Comparison of ENCODE assay signal across 11 cellular contexts in the genomic region with DNA sequence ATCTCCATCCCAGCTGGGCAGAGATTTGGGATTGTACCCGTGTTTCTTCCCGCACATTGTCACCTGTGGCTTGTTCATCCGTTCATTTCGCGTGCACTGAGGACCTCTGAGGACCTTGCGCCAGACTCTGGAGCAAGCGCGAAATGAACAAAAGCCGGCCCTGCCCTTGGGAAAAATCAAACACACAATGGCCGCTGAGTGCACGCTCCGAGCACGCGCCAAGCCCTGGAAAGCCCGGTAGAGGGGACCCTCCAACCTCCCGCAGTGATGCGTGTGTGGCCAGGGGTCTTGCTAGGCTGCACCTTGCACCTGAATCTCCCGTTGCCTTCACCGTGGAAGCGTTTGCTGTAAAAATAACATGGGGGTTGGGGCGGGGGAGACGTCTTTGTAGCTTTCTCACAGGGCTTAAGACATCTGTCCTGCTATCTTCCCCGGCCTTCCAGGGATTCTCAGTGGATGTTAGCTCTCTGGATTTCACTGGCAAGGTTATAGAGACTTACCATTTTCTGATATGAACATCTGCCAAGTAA. TPM values are rescaled to one million over a fixed set of nuclear protein-coding genes. Genes with fewer than 3 reads are reported as not detected.
DNase-seq lines count a peak whose midpoint lies in the region; ATAC-seq, FAIRE-seq and TF ChIP-seq lines count a peak whose summit lies in the region.
"Had no signal": no experiment of that assay in that cellular context is flagged by ENCODE, and none has a peak within 500 bp of the region (broad histone marks: within the 10 kb centered on the region; RNA-seq: fewer than 3 reads in every experiment).

No MANE protein-coding gene starts in this region.

- H3K9ac ChIP-seq in endothelial cell of umbilical vein (replicated peaks; ENCODE audit: extremely low read depth, insufficient read depth, low read length) (no peak overlapping the region), parathyroid adenoma (no peak overlapping the region)

- H3K4me2 ChIP-seq in endothelial cell of umbilical vein (ENCODE audit: insufficient read depth, low read length) (peak overlapping the region; percentile 61), parathyroid adenoma (ENCODE audit: low read length) (no peak overlapping the region)

- H3K9me3 ChIP-seq in endothelial cell of umbilical vein (replicated peaks; ENCODE audit: control insufficient read depth, insufficient read depth, low read length) (no peaks in the 10 kb centered on the region), parathyroid adenoma (ENCODE audit: control insufficient read depth, low read length) (no peaks in the 10 kb centered on the region)
- H3K9me3 ChIP-seq: HAP-1 had no signal

- H3K9me1 ChIP-seq in endothelial cell of umbilical vein (replicated peaks; ENCODE audit: control insufficient read depth, extremely low read depth, insufficient read depth, low read length): no peaks in the 10 kb centered on the region

- dilution Hi-C loops in endothelial cell of umbilical vein (cut with MboI; ENCODE audit: extremely low pct_ligation_motif_present, low sequenced_read_pairs): no loop called here

- CTCF ChIA-PET in endothelial cell of umbilical vein (lab: Charles Lee): interaction anchor here (0.7 to 3.0 kb wide), 9 partner anchors 16 to 201 kb away, joined by 3 to 26 read pairs (median 3); a partner anchor contains a TSS

- H3K27me3 ChIP-seq in endothelial cell of umbilical vein (ENCODE audit: control insufficient read depth in 2 of 2, insufficient read depth in 2 of 2, low read length in 2 of 2) (no peaks in the 10 kb centered on the region), parathyroid adenoma (ENCODE audit: control insufficient read depth, insufficient read depth, low read length) (no peaks in the 10 kb centered on the region)

- POLR2A ChIA-PET in endothelial cell of umbilical vein (lab: Charles Lee): no interaction called here

- TF ChIP-seq POLR2A in endothelial cell of umbilical vein (IDR thresholded peaks at IDR 0.05; ENCODE audit: low read depth, low read length): no peak

- H3K27ac ChIP-seq in endothelial cell of umbilical vein (ENCODE audit: insufficient read depth, low read depth, low read length): no peak overlapping the region
- no peak overlapping the region for H3K27ac ChIP-seq in parathyroid adenoma

- H3K36me3 ChIP-seq in endothelial cell of umbilical vein (ENCODE audit: control insufficient read depth in 2 of 2, extremely low read depth in 1 of 2, insufficient read depth in 2 of 2, low read length in 2 of 2): no peaks in the 10 kb centered on the region
- H3K36me3 ChIP-seq in parathyroid adenoma (ENCODE audit: control insufficient read depth, insufficient read depth, low read length): no peaks in the 10 kb centered on the region
- H3K36me3 ChIP-seq: HAP-1 had no signal

- H4K20me1 ChIP-seq in endothelial cell of umbilical vein (replicated peaks; ENCODE audit: control insufficient read depth, extremely low read depth, insufficient read depth, low read length): no peaks in the 10 kb centered on the region

- intact Hi-C loops in endothelial cell of umbilical vein (cut with micrococcal nuclease): no loop called here

- H2AFZ ChIP-seq in endothelial cell of umbilical vein (ENCODE audit: low read depth, low read length) (peak overlapping the region; percentile 99), parathyroid adenoma (peak overlapping the region; percentile 77)

- FAIRE-seq in endothelial cell of umbilical vein (lab: Jason Lieb, UNC): no peak

- TF ChIP-seq CTCF in endothelial cell of umbilical vein (IDR thresholded peaks at IDR 0.05; ENCODE audit: extremely low read depth in 1 of 2, insufficient read depth in 1 of 2, low read depth in 1 of 2, low read length in 2 of 2): no peak
- TF ChIP-seq CTCF in parathyroid adenoma (IDR thresholded peaks at IDR 0.05): no peak

- H3K4me1 ChIP-seq in endothelial cell of umbilical vein (ENCODE audit: control insufficient read depth, extremely low read depth, insufficient read depth, low read length) (peaks cover 10% of the 10 kb centered on the region), parathyroid adenoma (no peaks in the 10 kb centered on the region)
- H3K4me1 ChIP-seq: HAP-1 had no signal

- H3K4me3 ChIP-seq in endothelial cell of umbilical vein (replicated peaks in 1 of 3; ENCODE audit: insufficient read depth in 1 of 3, low read depth in 1 of 3, low read length in 3 of 3) (peak overlapping the region in 1 of 3 experiments; percentile 41), parathyroid adenoma (ENCODE audit: low read depth, low read length) (no peak overlapping the region)
- H3K4me3 ChIP-seq: HAP-1 had no signal

- ATAC-seq in HG02588 (IDR thresholded peaks at IDR 0.05; ENCODE audit: unreplicated experiment) (no peak), HG02610 (IDR thresholded peaks at IDR 0.05; ENCODE audit: unreplicated experiment) (no peak)

- DNase-seq in DMS153 (lab: John Stamatoyannopoulos, UW): peak; percentile 24
- peak; percentile 50 for DNase-seq in NCI-H1417 treated with DMSO at 0.1 percent for 48 hours (lab: John Stamatoyannopoulos, UW)
- DNase-seq in endothelial cell of umbilical vein (ENCODE audit: low read depth, low spot score): peak; percentile 10
- no peak for DNase-seq in NCI-H748 (lab: John Stamatoyannopoulos, UW; ENCODE audit: unreplicated experiment)
- DNase-seq in hippocampal formation (lab: John Stamatoyannopoulos, UW): no peak
- DNase-seq: activated gamma-delta T cell, DMS79 had no signal

- BruUV-seq in endothelial cell of umbilical vein (replicated peaks; lab: Mats Ljungman, UMichigan): no TSS peak

- H3K79me2 ChIP-seq in endothelial cell of umbilical vein (ENCODE audit: control insufficient read depth, insufficient read depth, low read length): no peaks in the 10 kb centered on the region
- H3K79me2 ChIP-seq in parathyroid adenoma: no peaks in the 10 kb centered on the region

TF ChIP-seq in endothelial cell of umbilical vein, 7 proteins besides CTCF, POLR2A, EP300 and RAD21:
- TF ChIP-seq JUN (IDR thresholded peaks at IDR 0.05; ENCODE audit: borderline replicate concordance, insufficient read depth, insufficient read length, low read depth): no peak
- TF ChIP-seq, protein P1, sequence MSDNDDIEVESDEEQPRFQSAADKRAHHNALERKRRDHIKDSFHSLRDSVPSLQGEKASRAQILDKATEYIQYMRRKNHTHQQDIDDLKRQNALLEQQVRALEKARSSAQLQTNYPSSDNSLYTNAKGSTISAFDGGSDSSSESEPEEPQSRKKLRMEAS (IDR thresholded peaks at IDR 0.05; ENCODE audit: insufficient read depth, insufficient read length): no peak

RNA-seq across cellular contexts. Expression of a gene that starts 37.4 kb away (rescaled TPM):
- 11.1 and 12.2 TPM in 2 replicates for total RNA-seq in endothelial cell of umbilical vein
- 7.4 and 8.4 TPM in 2 replicates for polyA plus RNA-seq in endothelial cell of umbilical vein
- 5.0 and 5.4 TPM in 2 replicates for polyA plus RNA-seq in endothelial cell of umbilical vein (2011; cell fraction: cytosol; rRNA removed)
- 3.8 and 4.0 TPM in 2 replicates for polyA plus RNA-seq in endothelial cell of umbilical vein (2011; cell fraction: nucleus; rRNA removed)
- 5.8 and 7.6 TPM in 2 replicates for polyA plus RNA-seq in endothelial cell of umbilical vein (2012)
- polyA minus RNA-seq in endothelial cell of umbilical vein: 5.2 and 5.8 TPM in 2 replicates
- 8.1 TPM for polyA minus RNA-seq in endothelial cell of umbilical vein (2011; cell fraction: cytosol; rRNA and poly(A)+ RNA removed)
- polyA minus RNA-seq in endothelial cell of umbilical vein (2011; cell fraction: nucleus; rRNA and poly(A)+ RNA removed): 2.5 and 3.0 TPM in 2 replicates

Comparison
In these comparisons a context has a peak if more than half of its experiments do, and no peak if none do; other contexts are left out.
1. DNase-seq: peak in DMS153 (single experiment), NCI-H1417 treated with DMSO at 0.1 percent for 48 hours (single experiment) and endothelial cell of umbilical vein (single experiment); none in NCI-H748 (single experiment) and hippocampal formation (0 of 2).